Comparison of ENCODE assay signal across 11 cellular contexts in the genomic region with DNA sequence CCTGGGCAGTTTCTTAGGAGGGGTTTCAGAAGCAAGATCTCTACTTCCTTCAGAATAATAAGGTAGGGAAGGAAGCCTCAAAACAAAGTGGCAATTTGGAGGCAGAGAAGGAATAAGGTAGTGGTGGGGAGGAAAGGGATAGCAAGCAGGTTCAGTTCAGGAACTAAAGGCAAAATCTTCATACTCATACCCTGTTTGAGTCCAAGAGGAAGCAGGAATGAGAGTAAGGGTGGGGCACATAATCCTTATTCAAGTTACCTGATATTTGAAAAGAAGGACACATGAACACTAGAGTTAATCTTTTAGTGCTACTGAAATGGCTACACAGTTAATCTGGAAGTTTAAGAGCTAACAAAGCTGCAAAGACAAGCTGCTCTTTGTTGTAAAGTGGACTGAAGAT.
"Had no signal": no experiment of that assay in that cellular context is flagged by ENCODE, and none has a peak within 500 bp of the region (broad histone marks: within the 10 kb centered on the region; RNA-seq: fewer than 3 reads in every experiment).

No MANE protein-coding gene starts in this region.

- H3K36me3 ChIP-seq: neural progenitor cell had no signal

- H3K4me1 ChIP-seq: left ventricle myocardium inferior had no signal

- H3K4me2 ChIP-seq: neural progenitor cell, SK-N-SH had no signal

- H3K27ac ChIP-seq: left ventricle myocardium inferior, neural progenitor cell had no signal

- H3K9me3 ChIP-seq: left ventricle myocardium inferior, SK-N-SH, spleen, suprapubic skin had no signal

- DNase-seq: activated CD4-positive, alpha-beta T cell treated with anti-CD3 and anti-CD28 coated beads for 36 hours; activated CD8-positive, alpha-beta memory T cell treated with anti-CD3 and anti-CD28 coated beads for 24 hours; erythroblast; hypothalamus; kidney; left ventricle myocardium inferior; SK-N-SH; spleen had no signal

- H3K4me3 ChIP-seq: left ventricle myocardium inferior, neural progenitor cell, spleen, suprapubic skin had no signal

- FAIRE-seq: kidney had no signal

- H2AFZ ChIP-seq: neural progenitor cell had no signal

- H3K9ac ChIP-seq: neural progenitor cell, SK-N-SH had no signal

- H3K27me3 ChIP-seq: neural progenitor cell, spleen, suprapubic skin had no signal

- ATAC-seq: activated CD4-positive, alpha-beta T cell treated with anti-CD3 and anti-CD28 coated beads for 36 hours; activated naive CD4-positive, alpha-beta T cell treated with anti-CD3 and anti-CD28 coated beads, Interleukin-2, amount 50 U/mL, for 72 hours had no signal
